Comparison of ENCODE assay signal across 7 cellular contexts in the genomic region with DNA sequence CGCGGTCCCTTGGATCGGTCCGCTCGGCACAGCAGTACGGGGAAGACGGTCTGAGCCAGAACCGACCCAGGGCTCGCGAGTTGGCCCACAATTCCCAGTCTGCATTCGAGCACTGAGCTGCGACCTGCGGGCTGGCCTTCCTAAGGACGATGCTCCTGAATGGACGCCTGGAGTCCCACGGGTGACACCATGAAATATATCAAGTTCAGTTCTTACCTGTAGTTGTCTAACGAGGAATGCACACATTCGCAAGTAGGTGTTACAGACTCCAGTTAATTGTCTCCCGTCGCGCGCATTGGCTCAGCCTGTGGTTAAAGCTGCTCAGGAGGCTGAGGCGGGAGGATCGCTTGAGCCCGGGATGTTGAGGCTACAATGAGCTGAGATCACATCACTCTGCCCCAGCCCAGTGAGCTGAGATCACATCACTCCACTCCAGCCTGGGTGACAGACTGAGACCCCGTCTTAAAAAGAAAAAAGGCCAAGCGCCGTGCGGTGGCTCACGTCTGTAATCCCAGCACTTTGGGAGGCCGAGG. TPM values are rescaled to one million over a fixed set of nuclear protein-coding genes. Genes with fewer than 3 reads are reported as not detected.
A peak's percentile ranks its signal among the peaks of the same experiment; 100 is the strongest.
DNase-seq lines count a peak whose midpoint lies in the region; ATAC-seq and TF ChIP-seq lines count a peak whose summit lies in the region.

No MANE protein-coding gene starts in this region.

- H3K9ac ChIP-seq in HUES48 (ENCODE audit: low read depth, low read length) = peak overlapping the region; percentile 93

- H3K9me3 ChIP-seq in HUES48 (ENCODE audit: control insufficient read depth, insufficient read depth, low read length) = no peaks in the 10 kb centered on the region
- H3K9me3 ChIP-seq in right atrium auricular region = no peaks in the 10 kb centered on the region

- peak; percentile 15 for TF ChIP-seq CTCF in activated CD8-positive, alpha-beta T cell treated with anti-CD3 and anti-CD28 coated beads for 36 hours (IDR thresholded peaks at IDR 0.05)
- no peak for TF ChIP-seq CTCF in right atrium auricular region (IDR thresholded peaks at IDR 0.05)

- peaks cover 22% of the 10 kb centered on the region for H3K4me1 Mint-ChIP-seq in activated CD8-positive, alpha-beta T cell treated with anti-CD3 and anti-CD28 coated beads for 36 hours (ENCODE audit: low read depth)
- H3K4me1 Mint-ChIP-seq in stimulated activated effector memory CD8-positive, alpha-beta T cell treated with anti-CD3 and anti-CD28 coated beads, Interleukin-12 subunit alpha, Interleukin-12 subunit beta, amount 100 ng/mL, for 72 hours = peaks cover 22% of the 10 kb centered on the region

- H3K4me1 ChIP-seq in HUES48 (ENCODE audit: control insufficient read depth, insufficient read depth, low read length) = no peaks in the 10 kb centered on the region
- H3K4me1 ChIP-seq in right atrium auricular region = peaks cover 0 to 14% of the 10 kb centered on the region in 2 donors

- no peaks in the 10 kb centered on the region for H3K27me3 Mint-ChIP-seq in activated CD8-positive, alpha-beta T cell treated with anti-CD3 and anti-CD28 coated beads for 36 hours

- H3K4me3 ChIP-seq in HUES48 (ENCODE audit: low read depth, low read length) (peak overlapping the region; percentile 83), right atrium auricular region (peak overlapping the region; percentile 64 to 73)

- H3K4me3 Mint-ChIP-seq in activated CD8-positive, alpha-beta T cell treated with anti-CD3 and anti-CD28 coated beads for 36 hours = peak overlapping the region; percentile 87
- peak overlapping the region; percentile 93 for H3K4me3 Mint-ChIP-seq in stimulated activated effector memory CD8-positive, alpha-beta T cell treated with anti-CD3 and anti-CD28 coated beads, Interleukin-12 subunit alpha, Interleukin-12 subunit beta, amount 100 ng/mL, for 72 hours

- CTCF ChIA-PET in activated CD8-positive, alpha-beta T cell treated with anti-CD3 and anti-CD28 coated beads for 36 hours (lab: Charles Lee) = interaction anchor here (0.9 to 3.2 kb wide), 8 partner anchors 14 to 271 kb away, joined by 3 to 14 read pairs (median 4); a partner anchor contains a TSS

- peak; percentile 8 for DNase-seq in activated CD8-positive, alpha-beta T cell treated with anti-CD3 and anti-CD28 coated beads for 36 hours
- DNase-seq in right atrium auricular region (ENCODE audit: low spot score) (no peak), AG08396 (ENCODE audit: low spot score) (no peak), HCEC 1CT (no peak)
- DNase-seq in stimulated activated effector memory CD8-positive, alpha-beta T cell treated with anti-CD3 and anti-CD28 coated beads, Interleukin-12 subunit alpha, Interleukin-12 subunit beta, amount 100 ng/mL, for 72 hours (ENCODE audit: low spot score in 2 of 2) = no peak

- H3K27me3 ChIP-seq in HUES48 (ENCODE audit: control insufficient read depth, insufficient read depth, low read length) = no peaks in the 10 kb centered on the region
- no peaks in the 10 kb centered on the region for H3K27me3 ChIP-seq in right atrium auricular region

- peaks cover 27% of the 10 kb centered on the region for H3K36me3 ChIP-seq in HUES48 (ENCODE audit: control insufficient read depth, insufficient read depth, low read length)
- H3K36me3 ChIP-seq in right atrium auricular region = no peaks in the 10 kb centered on the region

- POLR2A ChIA-PET in activated CD8-positive, alpha-beta T cell treated with anti-CD3 and anti-CD28 coated beads for 36 hours (lab: Charles Lee) = interaction anchor here (1.3 to 1.8 kb wide), 4 partner anchors 21 to 234 kb away, joined by 3 to 8 read pairs (median 4); a partner anchor contains a TSS

- H3K27ac ChIP-seq in HUES48 (ENCODE audit: low read depth, low read length) (no peak overlapping the region), right atrium auricular region (peak overlapping the region; percentile 88 to 89)

- intact Hi-C loops in activated CD8-positive, alpha-beta T cell treated with anti-CD3 and anti-CD28 coated beads for 36 hours (cut with micrococcal nuclease) = no loop called here

- H3K36me3 Mint-ChIP-seq in activated CD8-positive, alpha-beta T cell treated with anti-CD3 and anti-CD28 coated beads for 36 hours (ENCODE audit: low read depth) = peaks cover 27% of the 10 kb centered on the region
- H3K36me3 Mint-ChIP-seq in stimulated activated effector memory CD8-positive, alpha-beta T cell treated with anti-CD3 and anti-CD28 coated beads, Interleukin-12 subunit alpha, Interleukin-12 subunit beta, amount 100 ng/mL, for 72 hours = peaks cover 31% of the 10 kb centered on the region

- no peaks in the 10 kb centered on the region for H3K9me3 Mint-ChIP-seq in activated CD8-positive, alpha-beta T cell treated with anti-CD3 and anti-CD28 coated beads for 36 hours
- H3K9me3 Mint-ChIP-seq in stimulated activated effector memory CD8-positive, alpha-beta T cell treated with anti-CD3 and anti-CD28 coated beads, Interleukin-12 subunit alpha, Interleukin-12 subunit beta, amount 100 ng/mL, for 72 hours = no peaks in the 10 kb centered on the region

- ATAC-seq in activated CD8-positive, alpha-beta T cell treated with anti-CD3 and anti-CD28 coated beads for 36 hours = no peak
- ATAC-seq in stimulated activated effector memory CD8-positive, alpha-beta T cell treated with anti-CD3 and anti-CD28 coated beads, Interleukin-12 subunit alpha, Interleukin-12 subunit beta, amount 100 ng/mL, for 72 hours = no peak
- no peak for ATAC-seq in esophagus mucosa

- peak overlapping the region; percentile 92 for H3K27ac Mint-ChIP-seq in activated CD8-positive, alpha-beta T cell treated with anti-CD3 and anti-CD28 coated beads for 36 hours
- H3K27ac Mint-ChIP-seq in stimulated activated effector memory CD8-positive, alpha-beta T cell treated with anti-CD3 and anti-CD28 coated beads, Interleukin-12 subunit alpha, Interleukin-12 subunit beta, amount 100 ng/mL, for 72 hours = peak overlapping the region; percentile 98

RNA-seq across cellular contexts. Expression of a gene that starts 0.8 kb away (rescaled TPM):
- total RNA-seq in activated CD8-positive, alpha-beta T cell treated with anti-CD3 and anti-CD28 coated beads for 36 hours = 1 to 10 TPM; 4.5 to 6.0 TPM
- total RNA-seq in right atrium auricular region = 10 to 100 TPM in 1 of 2 donors, 1 to 10 TPM in 1; 7.2 to 14.5 TPM
- 5.7 TPM for total RNA-seq in esophagus mucosa

RNA-seq across cellular contexts. Expression of a gene that starts 30.9 kb away (rescaled TPM):
- total RNA-seq in activated CD8-positive, alpha-beta T cell treated with anti-CD3 and anti-CD28 coated beads for 36 hours = 1 to 10 TPM; 4.4 to 4.6 TPM
- total RNA-seq in right atrium auricular region (10 to 100 TPM in 1 of 2 donors, 1 to 10 TPM in 1; 6.7 to 11.9 TPM), esophagus mucosa (14.5 TPM)
